Comparison of ENCODE assay signal across 27 cellular contexts in genomic region chr14:56896231-56896630, GRCh38.
"Had no signal": no experiment of that assay in that cellular context is flagged by ENCODE, and none has a peak within 500 bp of the region (broad histone marks: within the 10 kb centered on the region; RNA-seq: fewer than 3 reads in every experiment).

No MANE protein-coding gene starts in this region.

- DNase-seq: naive thymus-derived CD4-positive, alpha-beta T cell; naive thymus-derived CD8-positive, alpha-beta T cell; natural killer cell; nephron progenitor cell; nucleus accumbens; occipital lobe; ovary; pancreas; posterior cingulate gyrus; psoas muscle; right cardiac atrium; right lobe of liver; sigmoid colon; small intestine; spleen; stimulated activated CD4-positive, alpha-beta T cell treated with anti-CD3 and anti-CD28 coated beads, Interleukin-12 subunit alpha, Interleukin-12 subunit beta, amount 100 ng/mL, for 4 hours; stimulated activated CD4-positive, alpha-beta T cell treated with anti-CD3 and anti-CD28 coated beads, Interleukin-15, amount 100 ng/mL, for 24 hours; stimulated activated CD4-positive, alpha-beta T cell treated with anti-CD3 and anti-CD28 coated beads, Interleukin-1b, Interleukin-23, amount 100 ng/mL, for 48 hours; stimulated activated CD4-positive, alpha-beta T cell treated with anti-CD3 and anti-CD28 coated beads, Interleukin-2, amount 100 ng/mL, for 24 hours had no signal

- ATAC-seq: naive thymus-derived CD4-positive, alpha-beta T cell; naive thymus-derived CD8-positive, alpha-beta T cell; natural killer cell; natural killer cell treated with Interleukin-12 subunit alpha and Interleukin-12 subunit beta and Interleukin-15 and Interleukin-18, amount 100 ng/mL, for 72 hours; pancreas; psoas muscle; right cardiac atrium; right lobe of liver; sciatic nerve had no signal

- H3K27me3 ChIP-seq: neural progenitor cell, neutrophil, ovary, pancreas, right atrium auricular region, right lobe of liver, sigmoid colon had no signal

- H3K27ac ChIP-seq: neutrophil, ovary, pancreas, parathyroid adenoma, prostate gland, psoas muscle, right atrium auricular region, right lobe of liver, sigmoid colon, skin epidermis, spleen had no signal

- H3K9ac ChIP-seq: neural progenitor cell, parathyroid adenoma had no signal

- H3K9me3 ChIP-seq: neutrophil, pancreas, prostate gland, psoas muscle, right atrium auricular region, right lobe of liver, sigmoid colon, spleen had no signal

- H2AFZ ChIP-seq: parathyroid adenoma had no signal

- H3K4me1 ChIP-seq: pancreas, parathyroid adenoma, prostate gland, psoas muscle, right atrium auricular region, right lobe of liver, sigmoid colon, spleen had no signal

- H3K36me3 ChIP-seq: neural progenitor cell, neutrophil, ovary, pancreas, prostate gland, right atrium auricular region, right lobe of liver, sigmoid colon, spleen had no signal

- FAIRE-seq: pancreas, small intestine had no signal

- H3K79me2 ChIP-seq: parathyroid adenoma had no signal

- H3K4me3 ChIP-seq: neural progenitor cell, ovary, pancreas, prostate gland, psoas muscle, right atrium auricular region, right lobe of liver, sigmoid colon, skin epidermis, spleen had no signal
